ENCODE assay signal across 1 cellular context in the genomic region with DNA sequence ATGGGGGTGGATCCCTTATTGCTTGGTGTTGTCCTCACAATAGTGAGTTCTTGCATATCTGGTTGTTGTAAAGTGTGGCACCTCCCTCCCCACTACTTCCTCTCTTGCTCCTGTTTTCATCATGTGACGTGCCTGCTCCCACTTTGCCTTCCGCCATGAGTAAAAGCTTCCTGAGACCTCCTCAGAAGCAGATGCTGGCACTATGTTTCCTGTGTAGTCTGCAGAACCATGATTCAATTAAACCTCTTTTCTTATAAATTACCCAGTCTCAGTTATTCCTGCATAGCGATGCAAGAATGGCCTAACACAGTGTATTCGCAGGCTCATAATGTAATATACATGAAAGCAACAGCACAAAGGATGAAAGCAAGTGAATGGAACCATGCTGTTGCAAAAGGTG.
TF ChIP-seq lines count a peak whose summit lies in the region.

No MANE protein-coding gene starts in this region.

TF ChIP-seq in K562, 482 proteins besides CTCF, POLR2A, EP300 and RAD21 (continued from another document):
- TF ChIP-seq, protein P1, sequence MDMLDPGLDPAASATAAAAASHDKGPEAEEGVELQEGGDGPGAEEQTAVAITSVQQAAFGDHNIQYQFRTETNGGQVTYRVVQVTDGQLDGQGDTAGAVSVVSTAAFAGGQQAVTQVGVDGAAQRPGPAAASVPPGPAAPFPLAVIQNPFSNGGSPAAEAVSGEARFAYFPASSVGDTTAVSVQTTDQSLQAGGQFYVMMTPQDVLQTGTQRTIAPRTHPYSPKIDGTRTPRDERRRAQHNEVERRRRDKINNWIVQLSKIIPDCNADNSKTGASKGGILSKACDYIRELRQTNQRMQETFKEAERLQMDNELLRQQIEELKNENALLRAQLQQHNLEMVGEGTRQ (CRISPR knock-in tag; IDR thresholded peaks at IDR 0.05), result peak; percentile 56; the same call in 1 of the 2 replicates
- TF ChIP-seq ZNF311 (CRISPR knock-in tag; IDR thresholded peaks at IDR 0.05) (peak; percentile 82), NR3C1 (CRISPR knock-in tag; IDR thresholded peaks at IDR 0.05) (no peak), TRIM28 (IDR thresholded peaks at IDR 0.05) (no peak), NBN (IDR thresholded peaks at IDR 0.05; ENCODE audit: low read depth) (0 out of 2 replicates have a peak, but pooled peaks have one; percentile 25), MYC (IDR thresholded peaks at IDR 0.05; ENCODE audit: low read depth, low read length) (peak; percentile 72), MYC (CRISPR knock-in tag; IDR thresholded peaks at IDR 0.05; ENCODE audit: borderline replicate concordance, low read depth) (no peak), TEAD1 (CRISPR knock-in tag; IDR thresholded peaks at IDR 0.05) (0 out of 4 replicates have a peak, but pooled peaks of 1 of the 2 experiments have one; percentile 49), POLR2H (tag; IDR thresholded peaks at IDR 0.05; ENCODE audit: low read depth) (peak; percentile 72)
- TF ChIP-seq, protein P2, sequence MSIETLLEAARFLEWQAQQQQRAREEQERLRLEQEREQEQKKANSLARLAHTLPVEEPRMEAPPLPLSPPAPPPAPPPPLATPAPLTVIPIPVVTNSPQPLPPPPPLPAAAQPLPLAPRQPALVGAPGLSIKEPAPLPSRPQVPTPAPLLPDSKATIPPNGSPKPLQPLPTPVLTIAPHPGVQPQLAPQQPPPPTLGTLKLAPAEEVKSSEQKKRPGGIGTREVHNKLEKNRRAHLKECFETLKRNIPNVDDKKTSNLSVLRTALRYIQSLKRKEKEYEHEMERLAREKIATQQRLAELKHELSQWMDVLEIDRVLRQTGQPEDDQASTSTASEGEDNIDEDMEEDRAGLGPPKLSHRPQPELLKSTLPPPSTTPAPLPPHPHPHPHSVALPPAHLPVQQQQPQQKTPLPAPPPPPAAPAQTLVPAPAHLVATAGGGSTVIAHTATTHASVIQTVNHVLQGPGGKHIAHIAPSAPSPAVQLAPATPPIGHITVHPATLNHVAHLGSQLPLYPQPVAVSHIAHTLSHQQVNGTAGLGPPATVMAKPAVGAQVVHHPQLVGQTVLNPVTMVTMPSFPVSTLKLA (conservative IDR thresholded peaks at IDR 0.05), result no peak
TF ChIP-seq in K562: peak in this region for 69.
